ENCODE assay signal across 17 cellular contexts in genomic region chr10:114663631-114664030, GRCh38. TPM values are rescaled to one million over a fixed set of nuclear protein-coding genes. Genes with fewer than 3 reads are reported as not detected.
DNase-seq lines count a peak whose midpoint lies in the region; TF ChIP-seq lines count a peak whose summit lies in the region.
"Had no signal": no experiment of that assay in that cellular context is flagged by ENCODE, and none has a peak within 500 bp of the region (broad histone marks: within the 10 kb centered on the region; RNA-seq: fewer than 3 reads in every experiment).

No MANE protein-coding gene starts in this region.

- H3K27me3 ChIP-seq in endocrine pancreas (ENCODE audit: control insufficient read depth, insufficient read depth, low read length) (no peaks in the 10 kb centered on the region), thyroid gland (no peaks in the 10 kb centered on the region), suprapubic skin (no peaks in the 10 kb centered on the region)

- H3K4me1 ChIP-seq in endocrine pancreas (ENCODE audit: control insufficient read depth, insufficient read depth, low read length) (peaks cover 15% of the 10 kb centered on the region), thyroid gland (peaks cover 15 to 23% of the 10 kb centered on the region in 2 donors), suprapubic skin (peaks cover 3% of the 10 kb centered on the region)

- TF ChIP-seq CTCF in thyroid gland (IDR thresholded peaks at IDR 0.05) (peak in 1 of 6 experiments; percentile 5), suprapubic skin (IDR thresholded peaks at IDR 0.05) (no peak)

- no peaks in the 10 kb centered on the region for H3K36me3 ChIP-seq in endocrine pancreas (ENCODE audit: control insufficient read depth, insufficient read depth, low read length)
- no peaks in the 10 kb centered on the region for H3K36me3 ChIP-seq in thyroid gland
- no peaks in the 10 kb centered on the region for H3K36me3 ChIP-seq in suprapubic skin
- H3K36me3 ChIP-seq: thoracic aorta had no signal

- H3K9me3 ChIP-seq in endocrine pancreas (ENCODE audit: control insufficient read depth, low read length) (no peaks in the 10 kb centered on the region), thyroid gland (no peaks in the 10 kb centered on the region), suprapubic skin (no peaks in the 10 kb centered on the region)
- H3K9me3 ChIP-seq: thoracic aorta had no signal

- WGBS in thyroid gland, 2 donors = 41 to 55% methylated on average over 8 of the region's 8 CpGs
- 67% methylated on average over 8 of the region's 8 CpGs for WGBS in suprapubic skin

- H3K27ac ChIP-seq in thyroid gland (peak overlapping the region; percentile 22 to 76 (median 56)), suprapubic skin (no peak overlapping the region)
- H3K27ac ChIP-seq: KMS-11, thoracic aorta had no signal

- TF ChIP-seq POLR2A in thyroid gland (IDR thresholded peaks at IDR 0.05) (peak in 1 of 2 donors; percentile 29), suprapubic skin (IDR thresholded peaks at IDR 0.05) (no peak)

- H3K4me3 ChIP-seq in endocrine pancreas (ENCODE audit: control insufficient read depth, insufficient read depth, low read length) (peak overlapping the region; percentile 57), thyroid gland (replicated peaks in 1 of 3) (no peak overlapping the region), suprapubic skin (no peak overlapping the region)
- H3K4me3 ChIP-seq: thoracic aorta had no signal

- intact Hi-C loops in thyroid gland (cut with DNase I) = no loop called here

- H3K9ac ChIP-seq in endocrine pancreas (ENCODE audit: control insufficient read depth, insufficient read depth, low read length) = no peak overlapping the region
- H3K9ac ChIP-seq: KMS-11 had no signal

- DNase-seq in NCI-H1092 treated with DMSO at 0.1 percent for 48 hours (lab: John Stamatoyannopoulos, UW) (peak; percentile 38), NCI-H1092 (lab: John Stamatoyannopoulos, UW) (no peak), kidney tubule cell (ENCODE audit: low spot score) (peak; percentile 22), thyroid gland (peak; percentile 55 to 70), suprapubic skin (ENCODE audit: low spot score in 2 of 2) (no peak), COLO668 (lab: John Stamatoyannopoulos, UW; ENCODE audit: unreplicated experiment) (no peak), SIG-M5 (lab: John Stamatoyannopoulos, UW) (no peak)
- DNase-seq: activated CD8-positive, alpha-beta memory T cell treated with anti-CD3 and anti-CD28 coated beads, Interleukin-2, amount 10 ng/mL, durations not matched to agents 7 days and 5 days; C1 segment of cervical spinal cord; DMS153; effector memory CD8-positive, alpha-beta T cell; HCEC 1CT; NCI-H345; T-helper 9 cell had no signal

- no peak for TF ChIP-seq EP300 in suprapubic skin (IDR thresholded peaks at IDR 0.05)

RNA-seq across cellular contexts. Expression of gene ABLIM1, which starts 5.6 kb away (rescaled TPM):
- total RNA-seq in thyroid gland (100 to 1,000 TPM; 225 to 404 (median 382) TPM), suprapubic skin (100 to 1,000 TPM; 156 to 278 (median 213) TPM)

Comparison
In these comparisons a context has a peak if more than half of its experiments do, and no peak if none do; other contexts are left out.
1. DNase-seq: peak in NCI-H1092 treated with DMSO at 0.1 percent for 48 hours (single experiment), kidney tubule cell (single experiment) and thyroid gland (2 of 2); none in NCI-H1092 (single experiment), suprapubic skin (0 of 2), COLO668 (single experiment) and SIG-M5 (single experiment).